Comparison of ENCODE assay signal across 17 cellular contexts in the genomic region with DNA sequence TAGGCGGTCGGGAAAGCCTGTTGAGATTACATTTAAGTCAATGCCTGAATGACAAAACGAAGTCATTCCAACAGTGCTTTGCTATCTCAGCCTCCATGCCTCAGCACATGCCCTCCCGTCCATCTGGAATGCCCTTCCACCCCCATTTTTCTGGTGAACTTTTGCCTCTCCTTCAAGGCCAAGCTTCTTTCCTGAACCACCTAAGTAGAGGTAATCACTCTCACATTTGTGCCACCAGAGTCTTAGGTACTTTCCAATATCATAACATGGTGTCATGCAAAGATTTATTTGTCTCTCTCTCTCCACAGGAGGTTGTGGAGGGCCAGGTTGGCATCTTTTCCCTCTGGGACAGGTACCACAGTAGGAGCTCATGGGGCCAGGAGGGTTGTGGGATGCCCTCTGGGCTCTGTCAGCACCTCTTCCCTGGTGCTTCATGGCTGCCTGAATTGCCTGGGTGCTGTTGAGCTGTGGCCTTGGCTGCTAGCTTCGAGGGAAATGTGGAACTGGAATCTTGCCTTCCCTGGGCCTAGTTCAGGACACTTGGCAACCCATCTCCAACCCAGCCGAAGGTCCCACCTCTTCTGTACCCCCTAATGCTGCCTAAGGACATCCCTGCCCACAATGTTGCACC. TPM values are rescaled to one million over a fixed set of nuclear protein-coding genes. Genes with fewer than 3 reads are reported as not detected.
DNase-seq lines count a peak whose midpoint lies in the region; ATAC-seq, FAIRE-seq and TF ChIP-seq lines count a peak whose summit lies in the region.
"Had no signal": no experiment of that assay in that cellular context is flagged by ENCODE, and none has a peak within 500 bp of the region (broad histone marks: within the 10 kb centered on the region; RNA-seq: fewer than 3 reads in every experiment).

No MANE protein-coding gene starts in this region.

- H3K27me3 Mint-ChIP-seq in brain, result peaks cover 97% of the 10 kb centered on the region

- no peaks in the 10 kb centered on the region for H3F3A ChIP-seq in SK-N-SH (replicated peaks; ENCODE audit: insufficient read depth)

- H3K36me3 ChIP-seq in SK-N-SH (replicated peaks in 1 of 2; ENCODE audit: control insufficient read depth in 1 of 2, insufficient read depth in 2 of 2, low read length in 1 of 2), result no peaks in the 10 kb centered on the region
- no peaks in the 10 kb centered on the region for H3K36me3 ChIP-seq in iPS-18a (ENCODE audit: control insufficient read depth, low read depth, low read length)

- ATAC-seq in SK-N-SH treated with all-trans-retinoic acid at 6 μM for 48 hours (no peak), GM21367 (IDR thresholded peaks at IDR 0.05; ENCODE audit: unreplicated experiment) (no peak)

- peaks cover 95% of the 10 kb centered on the region for H3K27me3 ChIP-seq in SK-N-SH (ENCODE audit: insufficient read depth)
- peaks cover 100% of the 10 kb centered on the region for H3K27me3 ChIP-seq in iPS-18a (ENCODE audit: control insufficient read depth, insufficient read depth, low read length)

- TF ChIP-seq POLR2A in GM12892 (IDR thresholded peaks at IDR 0.05; ENCODE audit: low read depth, low read length), result no peak

- no peak for TF ChIP-seq CTCF in SK-N-SH (IDR thresholded peaks at IDR 0.05)
- no peak for TF ChIP-seq CTCF in brain (conservative IDR thresholded peaks at IDR 0.05)

- peaks cover 0 to 14% (median 12%) of the 10 kb centered on the region in 5 experiments for H3K9me3 Mint-ChIP-seq in brain

- no peaks in the 10 kb centered on the region for H3K9me2 ChIP-seq in SK-N-SH

- CTCF ChIA-PET in SK-N-SH (lab: Yijun Ruan, JAX), result interaction anchor here (1.1 to 1.4 kb wide), 2 partner anchors 22 to 54 kb away, joined by 5 read pairs; no protein-coding TSS in a partner anchor

- peak; percentile 21 for DNase-seq in SK-N-SH
- no peak for DNase-seq in amygdala (lab: John Stamatoyannopoulos, UW)
- DNase-seq in NCI-H1092 treated with DMSO at 0.1 percent for 48 hours (lab: John Stamatoyannopoulos, UW), result no peak
- DNase-seq in GM12892 (ENCODE audit: insufficient read length), result no peak
- DNase-seq: AML-193, DMS79 treated with DMSO at 0.1 percent for 48 hours, KG1, NCI-H1694 treated with DMSO at 0.1 percent for 48 hours, NCI-H748 treated with DMSO at 0.1 percent for 48 hours, SHP77 had no signal

- H3K4me2 ChIP-seq in SK-N-SH, result no peak overlapping the region

- no peak overlapping the region for H3K27ac Mint-ChIP-seq in brain
- H3K27ac Mint-ChIP-seq: CD14-positive monocyte had no signal

- FAIRE-seq in GM12892 (lab: Jason Lieb, UNC), result no peak

- no peak for TF ChIP-seq EP300 in SK-N-SH (IDR thresholded peaks at IDR 0.05; ENCODE audit: borderline replicate concordance in 1 of 2, low read depth in 1 of 2, low read length in 1 of 2)

- WGBS in SK-N-SH (ENCODE audit: low lambda C conversion rate), result 24% methylated on average over 5 of the region's 6 CpGs

- H3K36me3 Mint-ChIP-seq in brain, result no peaks in the 10 kb centered on the region

- no peak overlapping the region for H3K9ac ChIP-seq in SK-N-SH
- H3K9ac ChIP-seq in iPS-18a (ENCODE audit: low read length), result no peak overlapping the region

- H3K4me1 Mint-ChIP-seq in brain, result peaks cover 40% of the 10 kb centered on the region

- no peaks in the 10 kb centered on the region for H3K79me2 ChIP-seq in SK-N-SH (ENCODE audit: insufficient read depth)

- H3K4me1 ChIP-seq in SK-N-SH (ENCODE audit: control insufficient read depth in 1 of 2, insufficient read depth in 2 of 2, low read depth in 1 of 2, low read length in 1 of 2), result no peaks in the 10 kb centered on the region; a peak in 1 of 4 replicates
- peaks cover 12% of the 10 kb centered on the region for H3K4me1 ChIP-seq in iPS-18a (ENCODE audit: control insufficient read depth, low read depth, low read length)

- POLR2A ChIA-PET in SK-N-SH (lab: Yijun Ruan, JAX), result no interaction called here

- H4K20me1 ChIP-seq in SK-N-SH (ENCODE audit: insufficient read depth), result no peaks in the 10 kb centered on the region; the same call in 1 of the 2 replicates

- no peaks in the 10 kb centered on the region for H3K9me3 ChIP-seq in SK-N-SH
- peaks cover 6% of the 10 kb centered on the region for H3K9me3 ChIP-seq in iPS-18a (ENCODE audit: control insufficient read depth, low read depth, low read length)

- no peak for TF ChIP-seq RAD21 in SK-N-SH (IDR thresholded peaks at IDR 0.05; ENCODE audit: low read length)

- H2AFZ ChIP-seq in SK-N-SH (ENCODE audit: low read depth), result no peak overlapping the region

- peak overlapping the region in 4 of 5 experiments; percentile 70 to 82 (median 81) for H3K4me3 Mint-ChIP-seq in brain

- H3K27ac ChIP-seq in SK-N-SH (ENCODE audit: low read depth in 2 of 2, low read length in 1 of 2), result no peak overlapping the region
- H3K27ac ChIP-seq in iPS-18a (ENCODE audit: low read length), result no peak overlapping the region
- H3K27ac ChIP-seq: 22Rv1, SK-N-MC had no signal

- H3K4me3 ChIP-seq in SK-N-SH (ENCODE audit: low read depth in 2 of 2, low read length in 1 of 2), result no peak overlapping the region
- H3K4me3 ChIP-seq in iPS-18a (ENCODE audit: low read length), result peak overlapping the region; percentile 35
- H3K4me3 ChIP-seq: SK-N-MC had no signal

TF ChIP-seq in SK-N-SH, 30 proteins besides CTCF, POLR2A, EP300 and RAD21 (continues in another document):
- TF ChIP-seq NFIC (IDR thresholded peaks at IDR 0.05; ENCODE audit: borderline replicate concordance) (no peak), PBX3 (IDR thresholded peaks at IDR 0.05) (no peak), TAF1 (IDR thresholded peaks at IDR 0.05; ENCODE audit: borderline replicate concordance, low read depth, low read length) (no peak), GATA2 (CRISPR knock-in tag; IDR thresholded peaks at IDR 0.05) (no peak), ZBTB33 (IDR thresholded peaks at IDR 0.05; ENCODE audit: borderline replicate concordance, low read depth) (no peak)

TF ChIP-seq in SK-N-SH treated with all-trans-retinoic acid at 6 μM for 48 hours, 23 proteins besides CTCF, POLR2A, EP300 and RAD21:
- TF ChIP-seq CSDC2 (CRISPR knock-in tag; IDR thresholded peaks at IDR 0.05) (no peak), GLIS3 (CRISPR knock-in tag; IDR thresholded peaks at IDR 0.05) (no peak), ESRRG (CRISPR knock-in tag; IDR thresholded peaks at IDR 0.05) (no peak), ZFP3 (CRISPR knock-in tag; IDR thresholded peaks at IDR 0.05) (no peak), TCF4 (CRISPR knock-in tag; IDR thresholded peaks at IDR 0.05; ENCODE audit: borderline replicate concordance) (no peak)

RNA-seq across cellular contexts. Expression of gene NKX2-3, which starts 5.7 kb away (rescaled TPM):
- polyA plus RNA-seq in SK-N-SH (2012; rRNA removed) (not detected in 2 replicates), brain (ENCODE audit: insufficient read depth, low read depth, low replicate concordance) (not detected)
- not detected in 2 replicates for polyA plus RNA-seq in SK-N-SH (2012; cell fraction: cytosol; rRNA removed)
- polyA plus RNA-seq in SK-N-SH (2012; cell fraction: nucleus; rRNA removed), result not detected in 2 replicates
- not detected for polyA plus RNA-seq in GM12892 (2012; ENCODE audit: missing spikeins)
- polyA plus RNA-seq: CD14-positive monocyte had no signal
